In genomic region chr3:133706033-133706432, GRCh38 we compare ENCODE assay signal across 22 cellular contexts. TPM values are rescaled to one million over a fixed set of nuclear protein-coding genes. Genes with fewer than 3 reads are reported as not detected.
"Had no signal": no experiment of that assay in that cellular context is flagged by ENCODE, and none has a peak within 500 bp of the region (broad histone marks: within the 10 kb centered on the region; RNA-seq: fewer than 3 reads in every experiment).

No MANE protein-coding gene starts in this region.

- H3K36me3 ChIP-seq: SJSA1 had no signal

- H3K9me3 ChIP-seq: SJSA1 had no signal

- DNase-seq: Kasumi-1, MM.1S, NCI-H1092 treated with DMSO at 0.1 percent for 48 hours, NCI-H1436, NCI-H187, NCI-H2081 treated with DMSO at 0.1 percent for 48 hours, NCI-H226, NCI-H446, NCI-H510A, NCI-H524 treated with DMSO at 0.1 percent for 48 hours, NCI-H69, NCI-H774, Right ventricle myocardium superior, RPMI8226, SIG-M5 had no signal

- FAIRE-seq: K562, RCC 7860 had no signal

- H3K4me3 Mint-ChIP-seq: IgD-negative memory B cell had no signal

- H3K27ac Mint-ChIP-seq: IgD-negative memory B cell had no signal

- H3K36me3 Mint-ChIP-seq: IgD-negative memory B cell had no signal

- H3K9ac ChIP-seq: KMS-11 had no signal

- H3K4me1 ChIP-seq: SJSA1 had no signal

- H3K4me1 Mint-ChIP-seq: IgD-negative memory B cell had no signal

- H3K4me2 ChIP-seq: KMS-11 had no signal

- ATAC-seq: K562 had no signal

- H3K27ac ChIP-seq: KMS-11, SJSA1, SK-N-MC had no signal

- H3K4me3 ChIP-seq: K562, SJSA1, SK-N-MC had no signal

- H3K9me3 Mint-ChIP-seq: IgD-negative memory B cell had no signal

RNA-seq across cellular contexts. Expression of gene TF, which starts 40.2 kb away (rescaled TPM):
- total RNA-seq: M059J, SJSA1 had no signal
- polyA plus RNA-seq: IgD-negative memory B cell had no signal
